8 cellular contexts compared by ENCODE assay signal in the genomic region with DNA sequence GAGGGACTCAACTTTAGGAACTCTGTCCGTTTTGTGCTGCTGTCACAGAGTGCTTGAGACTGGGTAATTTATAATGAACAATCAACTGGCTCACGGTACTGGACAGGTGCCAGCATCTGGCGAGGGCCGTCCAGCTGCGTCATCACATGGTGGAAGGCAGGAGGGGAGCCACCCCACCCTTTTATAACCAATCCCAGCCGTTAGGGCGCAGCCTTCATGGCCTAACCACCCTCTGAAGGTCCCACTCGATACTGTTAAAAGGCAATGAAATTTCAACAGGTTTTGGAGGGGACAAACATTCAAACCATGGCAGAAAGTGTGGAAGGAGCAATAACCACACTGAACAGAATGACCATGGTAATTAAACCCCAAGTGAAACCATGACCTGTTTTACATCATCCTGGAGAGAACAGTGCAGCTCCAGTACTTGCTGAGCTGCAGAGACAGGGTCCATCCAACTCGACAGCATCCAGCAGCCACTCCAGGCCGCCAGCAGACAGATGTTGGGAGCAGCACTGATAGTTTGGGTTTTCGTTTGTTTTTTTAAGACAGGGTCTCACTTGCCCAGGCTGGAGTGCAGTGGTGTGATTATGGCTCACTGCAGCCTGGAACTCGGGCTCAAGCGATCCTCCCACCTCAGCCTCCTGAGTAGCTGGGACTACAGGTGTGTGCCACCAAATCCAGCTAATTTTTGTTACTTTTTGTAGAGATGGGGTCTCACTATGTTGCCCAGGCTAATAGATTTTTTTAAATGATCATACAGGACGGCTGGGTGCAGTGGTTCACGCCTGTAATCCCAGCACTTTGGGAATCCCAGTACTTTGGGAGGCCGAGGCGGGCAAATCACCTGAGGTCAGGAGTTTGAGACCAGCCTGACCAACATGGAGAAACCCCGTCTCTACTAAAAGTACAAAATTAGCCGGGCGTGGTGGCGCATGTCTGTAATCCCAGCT. TPM values are rescaled to one million over a fixed set of nuclear protein-coding genes. Genes with fewer than 3 reads are reported as not detected.
DNase-seq lines count a peak whose midpoint lies in the region; ATAC-seq and TF ChIP-seq lines count a peak whose summit lies in the region.

No MANE protein-coding gene starts in this region.

- H3K27me3 Mint-ChIP-seq in activated T-cell treated with anti-CD3 and anti-CD28 coated beads, Interleukin-2, amount 50 U/mL, for 72 hours (ENCODE audit: low read depth) = peaks cover 24% of the 10 kb centered on the region

- WGBS in ovary, 3 donors = 34 to 37% (median 35%) methylated on average over 21 of the region's 21 CpGs

- peak overlapping the region; percentile 46 to 58 for H3K4me3 Mint-ChIP-seq in activated T-cell treated with anti-CD3 and anti-CD28 coated beads, Interleukin-2, amount 50 U/mL, for 72 hours

- no peaks in the 10 kb centered on the region for H3K9me3 ChIP-seq in ovary

- H3K36me3 Mint-ChIP-seq in activated T-cell treated with anti-CD3 and anti-CD28 coated beads, Interleukin-2, amount 50 U/mL, for 72 hours (ENCODE audit: insufficient read depth in 2 of 2) = peaks cover 2 to 3% of the 10 kb centered on the region in 2 donors

- no peaks in the 10 kb centered on the region for H3K36me3 ChIP-seq in ovary

- no peak overlapping the region for H3K27ac ChIP-seq in ovary

- no peak overlapping the region for H3K4me3 ChIP-seq in ovary

- no peak for DNase-seq in activated T-cell treated with anti-CD3 and anti-CD28 coated beads, Interleukin-2, amount 50 U/mL, for 72 hours
- DNase-seq in activated T-cell treated with anti-CD3 and anti-CD28 coated beads, Interleukin-2, amount 50 U/mL, for 1 hour = no peak
- DNase-seq in NCI-H748 (lab: John Stamatoyannopoulos, UW; ENCODE audit: unreplicated experiment) = peak; percentile 81
- DNase-seq in erythroblast (lab: John Stamatoyannopoulos, UW) = peak; percentile 81 to 86
- peak; percentile 62 to 78 (median 74) for DNase-seq in ovary
- DNase-seq in activated gamma-delta T cell treated with Interleukin-2 at 50 U/mL for 16 hours = no peak

- no peaks in the 10 kb centered on the region for H3K9me3 Mint-ChIP-seq in activated T-cell treated with anti-CD3 and anti-CD28 coated beads, Interleukin-2, amount 50 U/mL, for 72 hours

- H3K4me1 ChIP-seq in ovary (ENCODE audit: insufficient read depth) = peaks cover 8% of the 10 kb centered on the region

- intact Hi-C loops in ovary (cut with DNase I) = no loop called here

- H3K27me3 ChIP-seq in ovary = no peaks in the 10 kb centered on the region

- no peak for TF ChIP-seq CTCF in ovary (IDR thresholded peaks at IDR 0.05)

- no peak overlapping the region for H3K27ac Mint-ChIP-seq in activated T-cell treated with anti-CD3 and anti-CD28 coated beads, Interleukin-2, amount 50 U/mL, for 72 hours

- no peak for ATAC-seq in activated T-cell treated with anti-CD3 and anti-CD28 coated beads, Interleukin-2, amount 50 U/mL, for 72 hours (replicated peaks in 1 of 2)
- no peak for ATAC-seq in HG03354 (IDR thresholded peaks at IDR 0.05; ENCODE audit: poor library complexity, severe bottlenecking, unreplicated experiment)
- no peak for ATAC-seq in HG03442 (IDR thresholded peaks at IDR 0.05; ENCODE audit: unreplicated experiment)

- peaks cover 21% of the 10 kb centered on the region for H3K4me1 Mint-ChIP-seq in activated T-cell treated with anti-CD3 and anti-CD28 coated beads, Interleukin-2, amount 50 U/mL, for 72 hours (ENCODE audit: low read depth)

- TF ChIP-seq POLR2A in erythroblast (IDR thresholded peaks at IDR 0.05; ENCODE audit: low read length) = peak; percentile 49
- TF ChIP-seq POLR2A in ovary (IDR thresholded peaks at IDR 0.05) = no peak

- TF ChIP-seq EP300 in ovary (IDR thresholded peaks at IDR 0.05) = no peak

RNA-seq across cellular contexts. Expression of gene CHMP6, which starts 11.0 kb away (rescaled TPM):
- total RNA-seq in activated T-cell treated with anti-CD3 and anti-CD28 coated beads, Interleukin-2, amount 50 U/mL, for 72 hours = 10 to 100 TPM; 11.2 to 12.2 TPM
- total RNA-seq in ovary = 10 to 100 TPM; 18.5 to 29.7 (median 26.5) TPM
- 10 to 100 TPM; 25.6 to 27.5 TPM for polyA plus RNA-seq in ovary

RNA-seq across cellular contexts. Expression of gene BAIAP2, which starts 32.3 kb away (rescaled TPM):
- total RNA-seq in activated T-cell treated with anti-CD3 and anti-CD28 coated beads, Interleukin-2, amount 50 U/mL, for 72 hours = 1 to 10 TPM; 8.7 TPM
- total RNA-seq in ovary = 10 to 100 TPM; 13.8 to 80.6 (median 30.1) TPM
- polyA plus RNA-seq in ovary = 10 to 100 TPM; 12.0 to 21.5 TPM

Comparison
In these comparisons a context has a peak if more than half of its experiments do, and no peak if none do; other contexts are left out.
1. DNase-seq: peak in NCI-H748 (single experiment), erythroblast (2 of 2) and ovary (5 of 5); none in activated T-cell treated with anti-CD3 and anti-CD28 coated beads, Interleukin-2, amount 50 U/mL, for 72 hours (0 of 2), activated T-cell treated with anti-CD3 and anti-CD28 coated beads, Interleukin-2, amount 50 U/mL, for 1 hour (single experiment) and activated gamma-delta T cell treated with Interleukin-2 at 50 U/mL for 16 hours (single experiment).